In genomic region chr2:226684563-226684959, GRCh38 we compare ENCODE assay signal across 23 cellular contexts.
"Had no signal": no experiment of that assay in that cellular context is flagged by ENCODE, and none has a peak within 500 bp of the region (broad histone marks: within the 10 kb centered on the region; RNA-seq: fewer than 3 reads in every experiment).

No MANE protein-coding gene starts in this region.

- DNase-seq: hippocampal formation; kidney glomerular epithelial cell; left cardiac atrium; left lung; lower lobe of right lung; mammary epithelial cell; mesenchymal stem cell; naive B cell; natural killer cell; nephron progenitor cell; ovary; retina; right cardiac atrium; stimulated activated CD4-positive, alpha-beta T cell treated with anti-CD3 and anti-CD28 coated beads, Interleukin-12 subunit alpha, Interleukin-12 subunit beta, amount 100 ng/mL, for 4 hours; stimulated activated CD4-positive, alpha-beta T cell treated with anti-CD3 and anti-CD28 coated beads, Interleukin-15, amount 100 ng/mL, for 24 hours; stimulated activated CD4-positive, alpha-beta T cell treated with anti-CD3 and anti-CD28 coated beads, Interleukin-2, amount 100 ng/mL, for 24 hours; stimulated activated CD4-positive, alpha-beta T cell treated with anti-CD3 and anti-CD28 coated beads, Interleukin-4, amount 100 ng/mL, for 1 hour; stimulated activated naive B cell treated with anti-CD40 and anti-IgM and Interleukin-4, amounts not matched to agents 10 μg/mL and 1 μg/mL and 100 μg/mL, for 72 hours; stimulated activated naive CD8-positive, alpha-beta T cell treated with anti-CD3 and anti-CD28 coated beads, Interleukin-15, Interleukin-2, amounts not matched to agents 100 U/mL and 50 U/mL, for 24 hours had no signal

- H3K27ac ChIP-seq: left lung, lower lobe of right lung, ovary, skin epidermis, tibial nerve, vagina had no signal

- H3K4me1 ChIP-seq: left lung, lower lobe of right lung, tibial nerve had no signal

- H3K4me3 ChIP-seq: left lung, lower lobe of right lung, ovary, skin epidermis, tibial nerve, vagina had no signal

- H3K36me3 ChIP-seq: left lung, lower lobe of right lung, ovary, tibial nerve, vagina had no signal

- H3K9me3 ChIP-seq: lower lobe of right lung, ovary, vagina had no signal

- ATAC-seq: left lung; lower lobe of right lung; natural killer cell; sciatic nerve; stimulated activated naive CD8-positive, alpha-beta T cell treated with anti-CD3 and anti-CD28 coated beads, Interleukin-15, Interleukin-2, amounts not matched to agents 100 U/mL and 50 U/mL, for 24 hours had no signal

- H3K27me3 ChIP-seq: ovary, tibial nerve, vagina had no signal
